Comparison of ENCODE assay signal across 1 cellular context in genomic region chr6:139872635-139873034, GRCh38.
TF ChIP-seq lines count a peak whose summit lies in the region.

No MANE protein-coding gene starts in this region.

TF ChIP-seq in HEK293, 187 proteins besides CTCF, POLR2A, EP300 and RAD21 (continued from another document):
- TF ChIP-seq, protein P1, sequence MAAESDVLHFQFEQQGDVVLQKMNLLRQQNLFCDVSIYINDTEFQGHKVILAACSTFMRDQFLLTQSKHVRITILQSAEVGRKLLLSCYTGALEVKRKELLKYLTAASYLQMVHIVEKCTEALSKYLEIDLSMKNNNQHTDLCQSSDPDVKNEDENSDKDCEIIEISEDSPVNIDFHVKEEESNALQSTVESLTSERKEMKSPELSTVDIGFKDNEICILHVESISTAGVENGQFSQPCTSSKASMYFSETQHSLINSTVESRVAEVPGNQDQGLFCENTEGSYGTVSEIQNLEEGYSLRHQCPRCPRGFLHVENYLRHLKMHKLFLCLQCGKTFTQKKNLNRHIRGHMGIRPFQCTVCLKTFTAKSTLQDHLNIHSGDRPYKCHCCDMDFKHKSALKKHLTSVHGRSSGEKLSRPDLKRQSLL (tag by site-specific recombination; IDR thresholded peaks at IDR 0.05), result peak; percentile 63
- no peak for TF ChIP-seq ZNF239 (tag by site-specific recombination; IDR thresholded peaks at IDR 0.05)
- no peak for TF ChIP-seq ZNF341 (tag by site-specific recombination; IDR thresholded peaks at IDR 0.05; ENCODE audit: low read depth)
- TF ChIP-seq WT1 (tag by site-specific recombination; IDR thresholded peaks at IDR 0.05), result no peak
